In the genomic region with DNA sequence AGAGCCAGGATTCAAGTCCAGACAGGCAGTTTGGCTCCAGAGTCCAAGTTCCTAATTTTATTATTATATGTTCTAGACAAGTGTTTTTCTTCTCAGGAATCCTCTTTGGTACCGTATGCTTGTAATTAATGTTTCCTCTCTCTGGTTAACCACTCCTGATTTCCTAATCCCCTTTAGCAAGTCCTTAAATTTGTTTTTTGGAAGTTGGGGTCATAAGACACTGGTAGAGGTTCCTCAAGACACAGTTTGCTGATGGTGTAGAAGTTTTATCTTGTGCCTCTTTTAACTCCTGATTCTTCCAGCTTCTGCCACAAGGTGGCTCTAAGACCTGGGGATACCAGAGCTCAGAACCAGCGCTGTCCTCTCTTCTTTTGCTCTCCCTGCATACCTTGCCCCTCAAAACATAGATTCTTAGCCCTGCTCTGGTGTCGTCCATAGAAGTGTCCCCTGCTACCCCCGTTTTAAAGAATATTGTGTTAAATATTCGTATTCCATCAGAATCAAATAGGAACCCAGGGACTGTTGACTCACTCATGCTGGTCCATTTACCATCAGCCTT, we compare ENCODE assay signal across 8 cellular contexts.
DNase-seq lines count a peak whose midpoint lies in the region; ATAC-seq, FAIRE-seq and TF ChIP-seq lines count a peak whose summit lies in the region.
"Not testable (repeated sequence)": the region's sequence is repeated elsewhere in the genome, so short reads cannot be mapped to it uniquely, and the experiment has no call there.

No MANE protein-coding gene starts in this region.

- FAIRE-seq in K562 (lab: Jason Lieb, UNC) (peak; percentile 90), HepG2 (lab: Jason Lieb, UNC) (peak; percentile 36)

- H3K27ac ChIP-seq in PC-3 (ENCODE audit: low read length); K562 (ENCODE audit: extremely low read depth, low read depth, low read length); HepG2 (ENCODE audit: extremely low read length, insufficient read depth, low read length); transverse colon: not testable (repeated sequence)

- H3K4me3 ChIP-seq in AG09309 (ENCODE audit: control insufficient read depth, low read depth, low read length); PC-3 (ENCODE audit: low read length); K562; epithelial cell of proximal tubule (ENCODE audit: low read depth, low read length); HepG2 (replicated peaks in 1 of 3; ENCODE audit: insufficient read depth in 1 of 3, low read depth in 2 of 3, low read length in 3 of 3); transverse colon: not testable (repeated sequence)

- H3K79me2 ChIP-seq in PC-3 (ENCODE audit: low read length); K562 (ENCODE audit: control insufficient read depth, insufficient read depth, low read length); HepG2 (ENCODE audit: insufficient read depth, low read length): not testable (repeated sequence)

- TF ChIP-seq EP300 in K562 (IDR thresholded peaks at IDR 0.05; ENCODE audit: low read length); HepG2 (IDR thresholded peaks at IDR 0.05; ENCODE audit: low read depth in 2 of 2, low read length in 2 of 2); HepG2 (CRISPR knock-in tag; IDR thresholded peaks at IDR 0.05; ENCODE audit: borderline replicate concordance); transverse colon (IDR thresholded peaks at IDR 0.05; ENCODE audit: low read depth): not testable (repeated sequence)

- H2AFZ ChIP-seq in PC-3 (ENCODE audit: low read length); K562 (ENCODE audit: low read depth, low read length); HepG2 (ENCODE audit: low read length): not testable (repeated sequence)

- intact Hi-C loops in PC-3 (cut with micrococcal nuclease); K562 (cut with micrococcal nuclease); HepG2 (cut with micrococcal nuclease; ENCODE audit: unreplicated experiment); transverse colon (cut with DNase I; ENCODE audit: low total_unique reads): not testable (repeated sequence)

- DNase-seq in AG09309 (ENCODE audit: low read depth); PC-3; K562 (ENCODE audit: extremely low read depth in 1 of 4, low spot score in 3 of 4); epithelial cell of proximal tubule (ENCODE audit: low read depth); HepG2 (ENCODE audit: low spot score); transverse colon: not testable (repeated sequence)

- H3K4me2 ChIP-seq in PC-3 (ENCODE audit: low read length); K562 (ENCODE audit: insufficient read depth, low read length); HepG2 (ENCODE audit: low read depth, low read length): not testable (repeated sequence)

- H3K9me3 ChIP-seq in PC-3 (ENCODE audit: low read length); K562 (replicated peaks; ENCODE audit: control insufficient read depth, insufficient read depth, low read depth, low read length); HepG2 (ENCODE audit: low read length); transverse colon: not testable (repeated sequence)

- H4K20me1 ChIP-seq in PC-3 (ENCODE audit: low read length); K562 (replicated peaks; ENCODE audit: control insufficient read depth, insufficient read depth, low read length); HepG2 (ENCODE audit: insufficient read depth, low read length): not testable (repeated sequence)

- H3F3A ChIP-seq in PC-3 (ENCODE audit: low read length, unreplicated experiment): not testable (repeated sequence)

- CTCF ChIA-PET in PC-3 (lab: Charles Lee); K562 (lab: Yijun Ruan, JAX; ENCODE audit: low intra/inter-chr PET ratio); HepG2 (lab: Yijun Ruan, JAX; ENCODE audit: low intra/inter-chr PET ratio, low total read pairs): not testable (repeated sequence)

- H3K9ac ChIP-seq in PC-3 (ENCODE audit: low read length); K562 (ENCODE audit: insufficient read depth in 1 of 2, low read depth in 2 of 2, low read length in 2 of 2); HepG2 (ENCODE audit: insufficient read depth, low read depth, low read length): not testable (repeated sequence)

- not testable (repeated sequence) for TF ChIP-seq RAD21 in K562 (CRISPR knock-in tag; conservative IDR thresholded peaks at IDR 0.05 in 1 of 2, IDR thresholded peaks at IDR 0.05 in 1 of 2); HepG2 (CRISPR knock-in tag; IDR thresholded peaks at IDR 0.05)

- WGBS in K562 (ENCODE audit: insufficient coverage, low coverage, missing lambda C conversion rate): 3% methylated on average over 4 of the region's 5 CpGs
- WGBS in HepG2 (ENCODE audit: low lambda C conversion rate): 3% methylated on average over 5 of the region's 5 CpGs
- 22 to 33% methylated on average over 1 to 5 of the region's 5 CpGs for WGBS in transverse colon (ENCODE audit: low coverage in 1 of 2), 2 donors

- not testable (repeated sequence) for H3K27me3 ChIP-seq in PC-3 (ENCODE audit: low read length); K562 (ENCODE audit: control insufficient read depth in 2 of 2, insufficient read depth in 2 of 2, low read length in 2 of 2); HepG2 (ENCODE audit: control insufficient read depth in 1 of 2, insufficient read depth in 2 of 2, low read length in 2 of 2); transverse colon

- H3K9me2 ChIP-seq in PC-3 (replicated peaks; ENCODE audit: low read length): not testable (repeated sequence)

- ATAC-seq in GM18867 (IDR thresholded peaks at IDR 0.05; ENCODE audit: unreplicated experiment) (peak; percentile 48), HG03354 (IDR thresholded peaks at IDR 0.05; ENCODE audit: poor library complexity, severe bottlenecking, unreplicated experiment) (peak; percentile 52), PC-3 (peak; percentile 78), K562 (peak; percentile 90), HepG2 (peak; percentile 85)

- not testable (repeated sequence) for H3K4me1 ChIP-seq in PC-3 (ENCODE audit: insufficient read depth, low read length); K562 (replicated peaks in 1 of 2; ENCODE audit: control insufficient read depth in 2 of 2, insufficient read depth in 2 of 2, low read length in 2 of 2); HepG2 (ENCODE audit: insufficient read depth, low read length)
- peaks cover 0 to 12% (median 4%) of the 10 kb centered on the region in 4 donors for H3K4me1 ChIP-seq in transverse colon

- in situ Hi-C loops in K562 (cut with MboI); HepG2 (cut with HindIII; ENCODE audit: extremely low pct_ligation_motif_present, low pct_unique_long_range_greater_than_20kb); transverse colon (cut with MboI; ENCODE audit: low pct_ligation_motif_present in 1 of 4, low pct_unique_long_range_greater_than_20kb in 1 of 4, low sequenced_read_pairs in 3 of 4): not testable (repeated sequence)

- BruUV-seq in PC-3 (replicated peaks; lab: Mats Ljungman, UMichigan); K562 (replicated peaks; lab: Mats Ljungman, UMichigan); HepG2 (replicated peaks; lab: Mats Ljungman, UMichigan): not testable (repeated sequence)

- H3K9me1 ChIP-seq in K562 (ENCODE audit: control insufficient read depth, insufficient read depth, low read length): not testable (repeated sequence)

- POLR2A ChIA-PET in PC-3 (lab: Charles Lee; ENCODE audit: unreplicated experiment); K562 (lab: Yijun Ruan, JAX); HepG2 (lab: Yijun Ruan, JAX): not testable (repeated sequence)

- H3K36me3 ChIP-seq in PC-3 (ENCODE audit: low read depth, low read length); K562 (ENCODE audit: control insufficient read depth, insufficient read depth, low read length); HepG2 (replicated peaks in 1 of 2; ENCODE audit: control insufficient read depth in 1 of 2, insufficient read depth in 2 of 2, low read length in 2 of 2); transverse colon: not testable (repeated sequence)

- TF ChIP-seq POLR2A in K562 (conservative IDR thresholded peaks at IDR 0.05); HepG2 (IDR thresholded peaks at IDR 0.05; ENCODE audit: insufficient read depth in 1 of 2, low read depth in 2 of 2, low read length in 2 of 2); transverse colon (IDR thresholded peaks at IDR 0.05): not testable (repeated sequence)

- peak; percentile 30 for TF ChIP-seq CTCF in AG09309 (IDR thresholded peaks at IDR 0.05; ENCODE audit: control insufficient read depth, insufficient read depth, low read depth, low read length, missing control alignments)
- not testable (repeated sequence) for TF ChIP-seq CTCF in PC-3 (conservative IDR thresholded peaks at IDR 0.05; ENCODE audit: low read depth, low read length); K562 (IDR thresholded peaks at IDR 0.05 in 2 of 3, conservative IDR thresholded peaks at IDR 0.05 in 1 of 3; ENCODE audit: insufficient read depth in 2 of 3, low read depth in 1 of 3, low read length in 3 of 3); HepG2 (CRISPR knock-in tag; IDR thresholded peaks at IDR 0.05)
- peak; percentile 28 for TF ChIP-seq CTCF in epithelial cell of proximal tubule (conservative IDR thresholded peaks at IDR 0.05; ENCODE audit: low read depth, low read length)
- TF ChIP-seq CTCF in transverse colon (IDR thresholded peaks at IDR 0.05): peak in 4 of 5 experiments; percentile 12 to 25 (median 17)
